Comparison of ENCODE assay signal across 21 cellular contexts in the genomic region with DNA sequence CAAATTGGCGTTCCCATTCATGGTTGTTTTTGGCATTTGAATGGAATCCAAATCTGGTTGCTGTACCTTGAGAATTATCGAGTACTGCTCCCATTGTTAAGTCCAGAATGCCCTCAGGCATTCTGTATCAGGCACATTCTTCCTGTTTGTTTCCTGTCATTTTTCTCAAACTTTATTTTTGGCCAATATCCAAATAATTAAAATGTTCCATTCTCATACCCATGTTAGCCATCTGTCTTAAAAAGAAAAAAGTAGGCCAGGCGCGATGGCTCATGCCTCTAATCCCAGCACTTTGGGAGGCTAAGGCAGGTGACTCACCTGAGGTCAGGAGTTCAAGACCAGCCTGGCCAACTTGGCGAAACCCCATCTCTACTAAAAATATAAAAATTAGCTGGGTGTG. TPM values are rescaled to one million over a fixed set of nuclear protein-coding genes. Genes with fewer than 3 reads are reported as not detected.
DNase-seq lines count a peak whose midpoint lies in the region; ATAC-seq, FAIRE-seq and TF ChIP-seq lines count a peak whose summit lies in the region.
"Had no signal": no experiment of that assay in that cellular context is flagged by ENCODE, and none has a peak within 500 bp of the region (broad histone marks: within the 10 kb centered on the region; RNA-seq: fewer than 3 reads in every experiment).

No MANE protein-coding gene starts in this region.

- H3K9ac ChIP-seq in K562 (ENCODE audit: insufficient read depth in 1 of 2, low read depth in 2 of 2, low read length in 2 of 2): no peak overlapping the region

- no peak for TF ChIP-seq CTCF in D721Med (IDR thresholded peaks at IDR 0.05; ENCODE audit: insufficient read depth, missing control alignments)
- no peak for TF ChIP-seq CTCF in K562 (IDR thresholded peaks at IDR 0.05 in 2 of 3, conservative IDR thresholded peaks at IDR 0.05 in 1 of 3; ENCODE audit: insufficient read depth in 2 of 3, low read depth in 1 of 3, low read length in 3 of 3)

- H4K20me1 ChIP-seq in K562 (replicated peaks; ENCODE audit: control insufficient read depth, insufficient read depth, low read length): no peaks in the 10 kb centered on the region

- in situ Hi-C loops in K562 (cut with MboI): no loop called here

- no peaks in the 10 kb centered on the region for H3K79me2 ChIP-seq in K562 (ENCODE audit: control insufficient read depth, insufficient read depth, low read length)

- WGBS in K562 (ENCODE audit: insufficient coverage, low coverage, missing lambda C conversion rate): 91% methylated on average over 5 of the region's 5 CpGs

- H3K4me3 ChIP-seq in K562: no peak overlapping the region
- H3K4me3 ChIP-seq: SJCRH30 had no signal

- no peaks in the 10 kb centered on the region for H3K4me1 ChIP-seq in K562 (replicated peaks in 1 of 2; ENCODE audit: control insufficient read depth in 2 of 2, insufficient read depth in 2 of 2, low read length in 2 of 2)

- BruUV-seq in K562 (replicated peaks; lab: Mats Ljungman, UMichigan): no TSS peak

- POLR2A ChIA-PET in K562 (lab: Yijun Ruan, JAX): interaction anchor here (0.6 to 2.3 kb wide), 4 partner anchors 8 to 23 kb away, joined by 3 to 6 read pairs (median 4); no protein-coding TSS in a partner anchor

- intact Hi-C loops in K562 (cut with micrococcal nuclease): no loop called here

- no peak for TF ChIP-seq RAD21 in K562 (CRISPR knock-in tag; conservative IDR thresholded peaks at IDR 0.05 in 1 of 2, IDR thresholded peaks at IDR 0.05 in 1 of 2)

- no peaks in the 10 kb centered on the region for H3K9me3 ChIP-seq in K562 (replicated peaks; ENCODE audit: control insufficient read depth, insufficient read depth, low read depth, low read length)
- H3K9me3 ChIP-seq: SJCRH30 had no signal

- no peaks in the 10 kb centered on the region for H3K27me3 ChIP-seq in K562 (ENCODE audit: control insufficient read depth in 2 of 2, insufficient read depth in 2 of 2, low read length in 2 of 2)
- H3K27me3 ChIP-seq: SJCRH30 had no signal

- FAIRE-seq in D721Med (lab: Jason Lieb, UNC) (peak; percentile 21), K562 (lab: Jason Lieb, UNC) (no peak)
- FAIRE-seq: GM19239, HepG2 had no signal

- no peaks in the 10 kb centered on the region for H3K9me1 ChIP-seq in K562 (ENCODE audit: control insufficient read depth, insufficient read depth, low read length)

- H3K4me2 ChIP-seq in K562 (ENCODE audit: insufficient read depth, low read length): no peak overlapping the region

- DNase-seq in D721Med (ENCODE audit: insufficient read length, low spot score) (no peak), LHCN-M2 (ENCODE audit: low read depth) (peak; percentile 28), K562 (ENCODE audit: extremely low read depth in 1 of 4, low spot score in 3 of 4) (no peak), glomerular endothelial cell (ENCODE audit: extremely low read depth, low read depth, low spot score) (peak; percentile 67), NCI-H2029 treated with DMSO at 0.1 percent for 48 hours (lab: John Stamatoyannopoulos, UW) (no peak), erythroblast (lab: John Stamatoyannopoulos, UW) (no peak)
- no peak for DNase-seq in activated CD8-positive, alpha-beta memory T cell treated with anti-CD3 and anti-CD28 coated beads, Interleukin-2, amount 50 U/mL, for 4 hours
- DNase-seq: Calu3, DMS153, DND-41, NCI-H1092, NCI-H1436 treated with DMSO at 0.1 percent for 48 hours, NCI-H187 treated with DMSO at 0.1 percent for 48 hours, NCI-H446, NCI-H524 treated with DMSO at 0.1 percent for 48 hours, NCI-H774, SJCRH30 had no signal

- peaks cover 85% of the 10 kb centered on the region for H3K36me3 ChIP-seq in K562 (ENCODE audit: control insufficient read depth, insufficient read depth, low read length)

- no peak overlapping the region for H2AFZ ChIP-seq in K562 (ENCODE audit: low read depth, low read length)

- no peak for TF ChIP-seq POLR2A in K562 (conservative IDR thresholded peaks at IDR 0.05)
- no peak for TF ChIP-seq POLR2A in erythroblast (IDR thresholded peaks at IDR 0.05; ENCODE audit: low read length)

- no peak for ATAC-seq in K562
- ATAC-seq: HepG2, Right ventricle myocardium inferior, SK-N-SH treated with all-trans-retinoic acid at 6 μM for 48 hours had no signal

- no peak overlapping the region for H3K27ac ChIP-seq in K562 (ENCODE audit: extremely low read depth, low read depth, low read length)
- H3K27ac ChIP-seq: SJCRH30 had no signal

- no peak for TF ChIP-seq EP300 in K562 (IDR thresholded peaks at IDR 0.05; ENCODE audit: low read length)

- CTCF ChIA-PET in K562 (lab: Yijun Ruan, JAX; ENCODE audit: low intra/inter-chr PET ratio): no interaction called here

TF ChIP-seq in K562, 482 proteins besides CTCF, POLR2A, EP300 and RAD21:
- TF ChIP-seq HDGF (IDR thresholded peaks at IDR 0.05): no peak
- TF ChIP-seq NFIC (IDR thresholded peaks at IDR 0.05): 0 out of 2 replicates have a peak, but pooled peaks have one; percentile 24

RNA-seq across cellular contexts. Expression of gene SHISA4, which starts 29.3 kb away (rescaled TPM):
- total RNA-seq in LHCN-M2 (2014; rRNA removed): 21.0 and 30.6 TPM in 2 replicates
- polyA plus RNA-seq in LHCN-M2 (2012): 56.0 TPM
- 0.74 and 2.5 TPM in 2 replicates for total RNA-seq in K562 (2011; cell fraction: chromatin; rRNA removed; ENCODE audit: low replicate concordance)
- 1.8 and 3.3 TPM in 2 replicates for total RNA-seq in K562 (2011; cell fraction: nucleolus; rRNA removed)
- total RNA-seq in K562 (2011; cell fraction: nucleoplasm; rRNA removed): 2.2 and 3.8 TPM in 2 replicates
- total RNA-seq in K562 (2014; rRNA removed): 0.68 and 1.0 TPM in 2 replicates
- total RNA-seq in K562 (2014; rRNA removed; fragmentation: Illumina TruSeq; extraction: Trizol): 0.15 TPM in 1 of 2 replicates, not detected in the other
- 0.19 and 0.43 TPM in 2 replicates for total RNA-seq in K562 (2015; rRNA removed; fragmentation: Illumina TruSeq; extraction: Trizol)
- 0.40 and 0.84 TPM in 2 replicates for total RNA-seq in K562 (2021)
- polyA plus RNA-seq in K562 (2011; rRNA removed): 0.95 and 1.2 TPM in 2 replicates
- 1.3 and 5.2 TPM in 2 replicates for polyA plus RNA-seq in K562 (2011; cell fraction: cytosol; rRNA removed)
- polyA plus RNA-seq in K562 (2011; cell fraction: nucleus; rRNA removed): 1.3 and 4.0 TPM in 2 replicates
- 0.74 and 2.6 TPM in 2 replicates for polyA plus RNA-seq in K562 (2012)
- polyA plus RNA-seq in K562 (2014; fragmentation: Illumina TruSeq; extraction: Trizol): 0.27 and 0.75 TPM in 2 replicates
- not detected for polyA plus RNA-seq in K562 (2014; fragmentation: Nextera tagmentation; extraction: Ambion mirVana)
- polyA plus RNA-seq in K562 (2014; rRNA removed): 0.73 and 0.81 TPM in 2 replicates
- 0.21 and 1.1 TPM in 2 replicates for polyA minus RNA-seq in K562 (2011; rRNA and poly(A)+ RNA removed)
- polyA minus RNA-seq in K562 (2011; cell fraction: cytosol; rRNA and poly(A)+ RNA removed): not detected in 2 replicates
- polyA minus RNA-seq in K562 (2011; cell fraction: nucleus; rRNA and poly(A)+ RNA removed): 0.54 and 1.1 TPM in 2 replicates
- 23.6 and 35.2 TPM in 2 replicates for total RNA-seq in glomerular endothelial cell

RNA-seq across cellular contexts. Expression of gene IPO9, which starts 30.5 kb away (rescaled TPM):
- total RNA-seq in LHCN-M2 (2014; rRNA removed) (28.9 and 33.1 TPM in 2 replicates), K562 (2014; rRNA removed) (37.2 and 38.8 TPM in 2 replicates), K562 (2014; rRNA removed; fragmentation: Illumina TruSeq; extraction: Trizol) (27.9 and 33.2 TPM in 2 replicates), K562 (2015; rRNA removed; fragmentation: Illumina TruSeq; extraction: Trizol) (35.8 and 36.4 TPM in 2 replicates), K562 (2021) (75.0 and 82.2 TPM in 2 replicates), glomerular endothelial cell (28.2 and 37.3 TPM in 2 replicates)
- 39.2 TPM for polyA plus RNA-seq in LHCN-M2 (2012)
- total RNA-seq in K562 (2011; cell fraction: chromatin; rRNA removed; ENCODE audit: low replicate concordance): 97.9 and 100 TPM in 2 replicates
- 46.0 and 50.0 TPM in 2 replicates for total RNA-seq in K562 (2011; cell fraction: nucleolus; rRNA removed)
- 63.2 and 72.2 TPM in 2 replicates for total RNA-seq in K562 (2011; cell fraction: nucleoplasm; rRNA removed)
- polyA plus RNA-seq in K562 (2011; rRNA removed) (61.7 and 78.6 TPM in 2 replicates), K562 (2014; fragmentation: Illumina TruSeq; extraction: Trizol) (47.9 and 59.2 TPM in 2 replicates), K562 (2014; fragmentation: Nextera tagmentation; extraction: Ambion mirVana) (10 to 100 TPM; 28.1 to 49.6 TPM), K562 (2014; rRNA removed) (43.9 and 48.3 TPM in 2 replicates)
- polyA plus RNA-seq in K562 (2011; cell fraction: cytosol; rRNA removed): 42.7 and 44.2 TPM in 2 replicates
- polyA plus RNA-seq in K562 (2011; cell fraction: nucleus; rRNA removed): 109 and 150 TPM in 2 replicates
- polyA plus RNA-seq in K562 (2012): 41.1 and 44.6 TPM in 2 replicates
- polyA minus RNA-seq in K562 (2011; rRNA and poly(A)+ RNA removed): 56.5 and 76.0 TPM in 2 replicates
- polyA minus RNA-seq in K562 (2011; cell fraction: cytosol; rRNA and poly(A)+ RNA removed): 28.3 and 31.7 TPM in 2 replicates
- 32.9 and 42.8 TPM in 2 replicates for polyA minus RNA-seq in K562 (2011; cell fraction: nucleus; rRNA and poly(A)+ RNA removed)

Comparison
In these comparisons a context has a peak if more than half of its experiments do, and no peak if none do; other contexts are left out.
1. DNase-seq: peak in LHCN-M2 (single experiment) and glomerular endothelial cell (single experiment); none in D721Med (single experiment), K562 (0 of 4), NCI-H2029 treated with DMSO at 0.1 percent for 48 hours (single experiment), erythroblast (0 of 2) and activated CD8-positive, alpha-beta memory T cell treated with anti-CD3 and anti-CD28 coated beads, Interleukin-2, amount 50 U/mL, for 4 hours (single experiment).